In the genomic region with DNA sequence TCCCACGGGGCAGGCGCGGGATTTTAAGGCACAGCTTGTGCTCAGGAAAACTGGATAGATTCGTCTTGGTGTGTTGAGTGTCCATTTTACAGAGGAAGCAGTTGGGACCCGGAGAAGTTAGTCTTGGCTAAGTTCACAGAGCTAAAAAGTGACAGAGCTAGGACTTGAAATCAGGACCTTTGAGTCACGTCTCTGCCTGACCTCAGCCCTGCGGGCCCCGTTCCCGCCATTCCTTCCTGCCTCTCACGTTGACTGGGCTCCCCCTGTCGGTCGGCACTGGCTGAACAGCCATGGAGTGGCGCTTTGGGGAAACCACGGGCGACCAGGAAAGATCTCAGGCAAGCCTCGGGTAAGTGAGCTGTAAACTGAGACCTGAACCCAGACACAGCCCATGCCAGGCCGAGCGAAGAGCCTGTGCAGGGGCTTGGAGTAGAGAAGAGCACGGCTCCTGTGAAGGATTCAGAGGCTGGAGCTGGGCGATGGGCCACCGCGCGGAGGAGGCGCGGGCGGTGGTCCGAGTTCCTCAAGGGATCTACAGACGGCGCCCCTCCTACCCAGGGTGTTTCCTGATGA, we compare ENCODE assay signal across 7 cellular contexts. TPM values are rescaled to one million over a fixed set of nuclear protein-coding genes. Genes with fewer than 3 reads are reported as not detected.
DNase-seq lines count a peak whose midpoint lies in the region; ATAC-seq, FAIRE-seq and TF ChIP-seq lines count a peak whose summit lies in the region.

No MANE protein-coding gene starts in this region.

- peak overlapping the region; percentile 41 to 70 (median 65) for H3K4me3 ChIP-seq in subcutaneous abdominal adipose tissue (ENCODE audit: low read depth in 1 of 5, low read length in 5 of 5)

- FAIRE-seq in frontal cortex (lab: Jason Lieb, UNC): no peak

- H3K27me3 ChIP-seq in subcutaneous abdominal adipose tissue (ENCODE audit: control insufficient read depth in 5 of 5, insufficient read depth in 4 of 5, low read length in 5 of 5): no peaks in the 10 kb centered on the region

- H3K27ac ChIP-seq in subcutaneous abdominal adipose tissue (ENCODE audit: low read depth, low read length): peak overlapping the region; percentile 96

- peak overlapping the region in 4 of 5 donors; percentile 46 to 78 (median 66) for H3K9ac ChIP-seq in subcutaneous abdominal adipose tissue (ENCODE audit: low read length in 5 of 5)

- no peaks in the 10 kb centered on the region for H3K9me3 ChIP-seq in subcutaneous abdominal adipose tissue (ENCODE audit: control insufficient read depth in 5 of 5, low read length in 5 of 5)

- no peaks in the 10 kb centered on the region for H3K36me3 ChIP-seq in subcutaneous abdominal adipose tissue (ENCODE audit: control insufficient read depth in 5 of 5, insufficient read depth in 5 of 5, low read length in 5 of 5)

- ATAC-seq in GM18517 (IDR thresholded peaks at IDR 0.05; ENCODE audit: unreplicated experiment) (peak; percentile 66), HG03045 (IDR thresholded peaks at IDR 0.05; ENCODE audit: unreplicated experiment) (peak; percentile 74)

- DNase-seq in activated T-helper 9 cell treated with anti-CD3 and anti-CD28 coated beads, Interleukin-2, amount 50 U/mL, for 16 hours (ENCODE audit: low read depth): peak; percentile 70
- peak; percentile 72 to 88 for DNase-seq in frontal cortex (ENCODE audit: low spot score in 2 of 2)
- DNase-seq in non-pigmented ciliary epithelial cell (ENCODE audit: low read depth): peak; percentile 17

- peaks cover 9 to 39% (median 33%) of the 10 kb centered on the region in 5 donors for H3K4me1 ChIP-seq in subcutaneous abdominal adipose tissue (ENCODE audit: control insufficient read depth in 5 of 5, insufficient read depth in 5 of 5, low read length in 5 of 5)

TF ChIP-seq in PFSK-1, 5 proteins besides CTCF, POLR2A, EP300 and RAD21:
- no peak for TF ChIP-seq SIN3A (IDR thresholded peaks at IDR 0.05; ENCODE audit: borderline replicate concordance, insufficient read depth, low read length)
- peak; percentile 81 for TF ChIP-seq FOXP2 (optimal IDR thresholded peaks at IDR 0.05; ENCODE audit: borderline replicate concordance, extremely low read depth, extremely low read length, insufficient read depth)
- no peak for TF ChIP-seq POLR2AphosphoS5 (IDR thresholded peaks at IDR 0.05; ENCODE audit: low read depth, low read length)
TF ChIP-seq in PFSK-1: peak in this region for 1.

RNA-seq across cellular contexts. Expression of gene WNT11, which starts 54.1 kb away (rescaled TPM):
- 0.19 TPM for polyA plus RNA-seq in PFSK-1 (2012; ENCODE audit: insufficient read length, low read depth)
- total RNA-seq in frontal cortex: 5.7 TPM

Comparison
In these comparisons a context has a peak if more than half of its experiments do, and no peak if none do; other contexts are left out.
1. Peak in every context shown above with its lines: DNase-seq, ATAC-seq, H3K4me3 ChIP-seq and H3K27ac ChIP-seq.
2. DNase-seq: peak in every context shown above with its lines; median percentile 80 in frontal cortex; 70 in activated T-helper 9 cell treated with anti-CD3 and anti-CD28 coated beads, Interleukin-2, amount 50 U/mL, for 16 hours; 17 in non-pigmented ciliary epithelial cell.